Comparison of ENCODE assay signal across 16 cellular contexts in the genomic region with DNA sequence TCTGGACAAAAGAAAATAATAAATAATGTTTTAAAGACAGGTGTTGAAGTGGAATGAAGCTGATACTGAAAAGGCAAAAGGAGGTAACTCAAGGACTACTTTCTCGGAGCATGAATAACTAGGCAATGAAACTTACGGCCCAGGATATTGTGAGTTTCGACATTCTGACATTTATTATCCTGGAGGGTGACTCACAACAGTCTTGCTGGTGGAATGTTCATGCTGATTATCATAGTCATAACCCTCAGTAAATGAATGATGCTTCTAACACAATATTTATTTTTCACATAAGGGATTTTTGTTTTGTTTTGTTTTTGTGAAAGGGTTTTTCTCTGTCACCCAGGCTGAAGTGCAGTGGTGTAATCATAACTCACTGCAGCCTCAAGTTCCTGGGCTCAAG.
DNase-seq lines count a peak whose midpoint lies in the region; ATAC-seq, FAIRE-seq and TF ChIP-seq lines count a peak whose summit lies in the region.
"Had no signal": no experiment of that assay in that cellular context is flagged by ENCODE, and none has a peak within 500 bp of the region (broad histone marks: within the 10 kb centered on the region; RNA-seq: fewer than 3 reads in every experiment).

No MANE protein-coding gene starts in this region.

- TF ChIP-seq CTCF in astrocyte of the spinal cord (IDR thresholded peaks at IDR 0.05; ENCODE audit: low read depth, low read length) (no peak), keratinocyte (optimal IDR thresholded peaks at IDR 0.05 in 1 of 3, IDR thresholded peaks at IDR 0.05 in 1 of 3, conservative IDR thresholded peaks at IDR 0.05 in 1 of 3; ENCODE audit: extremely low read depth in 1 of 3, insufficient read depth in 2 of 3, low read length in 3 of 3) (no peak)

- no peak overlapping the region for H3K9ac ChIP-seq in keratinocyte (ENCODE audit: control insufficient read depth, extremely low read depth, insufficient read depth, low read length)

- DNase-seq in AG08395 (ENCODE audit: low spot score) (peak; percentile 82), HT1080 (ENCODE audit: low read depth) (peak; percentile 75), astrocyte of the spinal cord (ENCODE audit: low read depth, low spot score) (peak; percentile 86), keratinocyte (ENCODE audit: low read depth, low spot score) (no peak), Right ventricle myocardium superior (no peak), GM19238 (ENCODE audit: insufficient read length, low spot score) (no peak)
- DNase-seq: activated naive CD8-positive, alpha-beta T cell treated with anti-CD3 and anti-CD28 coated beads, Interleukin-2, amount 50 U/mL, for 24 hours; GOT3; immature natural killer cell; naive thymus-derived CD8-positive, alpha-beta T cell; NCI-H2171; OCI-M1; T1000; upper lobe of left lung had no signal

- peak; percentile 69 for FAIRE-seq in keratinocyte (lab: Jason Lieb, UNC)

- H4K20me1 ChIP-seq in keratinocyte (ENCODE audit: control insufficient read depth, extremely low read depth, insufficient read depth, low read length), result no peaks in the 10 kb centered on the region

- no peak overlapping the region for H2AFZ ChIP-seq in keratinocyte (ENCODE audit: control insufficient read depth, low read length)

- H3K4me3 ChIP-seq in astrocyte of the spinal cord (ENCODE audit: low read depth, low read length) (no peak overlapping the region), keratinocyte (ENCODE audit: control insufficient read depth in 2 of 3, extremely low read depth in 1 of 3, insufficient read depth in 2 of 3, low read depth in 1 of 3, low read length in 3 of 3) (no peak overlapping the region)
- H3K4me3 ChIP-seq: upper lobe of left lung had no signal

- H3K27ac ChIP-seq in keratinocyte (ENCODE audit: control insufficient read depth, insufficient read depth, low read length), result no peak overlapping the region
- H3K27ac ChIP-seq: upper lobe of left lung had no signal

- ATAC-seq in Right ventricle myocardium superior (ENCODE audit: poor library complexity) (no peak), GM18868 (IDR thresholded peaks at IDR 0.05; ENCODE audit: unreplicated experiment) (no peak), HG03460 (IDR thresholded peaks at IDR 0.05; ENCODE audit: unreplicated experiment) (no peak)
- ATAC-seq: activated naive CD8-positive, alpha-beta T cell treated with anti-CD3 and anti-CD28 coated beads, Interleukin-2, amount 50 U/mL, for 24 hours; naive thymus-derived CD8-positive, alpha-beta T cell had no signal

- no peaks in the 10 kb centered on the region for H3K27me3 ChIP-seq in keratinocyte (ENCODE audit: control insufficient read depth, extremely low read depth, insufficient read depth, low read length)
- H3K27me3 ChIP-seq: upper lobe of left lung had no signal

- H3K4me1 ChIP-seq in keratinocyte (ENCODE audit: control insufficient read depth, extremely low read depth, insufficient read depth, low read length), result peaks cover 2% of the 10 kb centered on the region
- H3K4me1 ChIP-seq: upper lobe of left lung had no signal

- H3K36me3 ChIP-seq in keratinocyte (ENCODE audit: control insufficient read depth in 2 of 2, extremely low read depth in 1 of 2, insufficient read depth in 2 of 2, low read length in 2 of 2), result no peaks in the 10 kb centered on the region
- H3K36me3 ChIP-seq: upper lobe of left lung had no signal

- in situ Hi-C loops in astrocyte of the spinal cord (cut with HindIII; ENCODE audit: low sequenced_read_pairs), result no loop called here

- intact Hi-C loops in Right ventricle myocardium superior (cut with DNase I), result no loop called here

- dilution Hi-C loops in keratinocyte (cut with MboI; ENCODE audit: extremely low pct_ligation_motif_present, low sequenced_read_pairs), result no loop called here

- no peaks in the 10 kb centered on the region for H3K9me1 ChIP-seq in keratinocyte (ENCODE audit: control insufficient read depth, extremely low read depth, insufficient read depth, low read length)

- no peak overlapping the region for H3K4me2 ChIP-seq in keratinocyte (ENCODE audit: control insufficient read depth, extremely low read depth, insufficient read depth, low read depth, low read length)

- H3K79me2 ChIP-seq in keratinocyte (ENCODE audit: control insufficient read depth, insufficient read depth, low read length), result no peaks in the 10 kb centered on the region

- no peaks in the 10 kb centered on the region for H3K9me3 ChIP-seq in keratinocyte (ENCODE audit: control insufficient read depth, low read depth, low read length)
- H3K9me3 ChIP-seq: upper lobe of left lung had no signal

Comparison
In these comparisons a context has a peak if more than half of its experiments do, and no peak if none do; other contexts are left out.
1. DNase-seq: peak in AG08395 (single experiment), HT1080 (single experiment) and astrocyte of the spinal cord (single experiment); none in keratinocyte (single experiment), Right ventricle myocardium superior (single experiment) and GM19238 (single experiment).